Comparison of ENCODE assay signal across 18 cellular contexts in genomic region chr6:8953310-8953709, GRCh38.
"Had no signal": no experiment of that assay in that cellular context is flagged by ENCODE, and none has a peak within 500 bp of the region (broad histone marks: within the 10 kb centered on the region; RNA-seq: fewer than 3 reads in every experiment).

No MANE protein-coding gene starts in this region.

- H3K27ac Mint-ChIP-seq: naive thymus-derived CD4-positive, alpha-beta T cell; nephron progenitor cell; stimulated activated memory B cell treated with anti-CD40 and anti-IgM and Interleukin-4, amounts not matched to agents 10 μg/mL and 1 μg/mL and 100 μg/mL, for 72 hours; stimulated activated naive CD8-positive, alpha-beta T cell treated with anti-CD3 and anti-CD28 coated beads, Interleukin-15, Interleukin-2, amounts not matched to agents 100 ng/mL and 50 ng/mL, for 24 hours had no signal

- H3K27me3 Mint-ChIP-seq: stimulated activated memory B cell treated with anti-CD40 and anti-IgM and Interleukin-4, amounts not matched to agents 10 μg/mL and 1 μg/mL and 100 μg/mL, for 72 hours; stimulated activated naive CD8-positive, alpha-beta T cell treated with anti-CD3 and anti-CD28 coated beads, Interleukin-15, Interleukin-2, amounts not matched to agents 100 ng/mL and 50 ng/mL, for 24 hours had no signal

- DNase-seq: dermis blood vessel endothelial cell; esophagus squamous epithelium; foreskin fibroblast; glutamatergic neuron; left colon; naive thymus-derived CD4-positive, alpha-beta T cell; nephron progenitor cell; psoas muscle; retina; spleen; stimulated activated CD4-positive, alpha-beta T cell treated with anti-CD3 and anti-CD28 coated beads, Interleukin-15, amount 100 ng/mL, for 24 hours; stimulated activated CD4-positive, alpha-beta T cell treated with anti-CD3 and anti-CD28 coated beads, Interleukin-1b, Interleukin-23, amount 100 ng/mL, for 48 hours; stimulated activated CD4-positive, alpha-beta T cell treated with anti-CD3 and anti-CD28 coated beads, Interleukin-4, amount 100 ng/mL, for 24 hours; tibial artery; upper lobe of left lung; uterus had no signal

- H3K9me3 Mint-ChIP-seq: nephron progenitor cell; stimulated activated memory B cell treated with anti-CD40 and anti-IgM and Interleukin-4, amounts not matched to agents 10 μg/mL and 1 μg/mL and 100 μg/mL, for 72 hours; stimulated activated naive CD8-positive, alpha-beta T cell treated with anti-CD3 and anti-CD28 coated beads, Interleukin-15, Interleukin-2, amounts not matched to agents 100 ng/mL and 50 ng/mL, for 24 hours had no signal

- H3K4me3 Mint-ChIP-seq: naive thymus-derived CD4-positive, alpha-beta T cell; nephron progenitor cell; stimulated activated memory B cell treated with anti-CD40 and anti-IgM and Interleukin-4, amounts not matched to agents 10 μg/mL and 1 μg/mL and 100 μg/mL, for 72 hours; stimulated activated naive CD8-positive, alpha-beta T cell treated with anti-CD3 and anti-CD28 coated beads, Interleukin-15, Interleukin-2, amounts not matched to agents 100 ng/mL and 50 ng/mL, for 24 hours had no signal

- H3K36me3 Mint-ChIP-seq: naive thymus-derived CD4-positive, alpha-beta T cell; stimulated activated memory B cell treated with anti-CD40 and anti-IgM and Interleukin-4, amounts not matched to agents 10 μg/mL and 1 μg/mL and 100 μg/mL, for 72 hours had no signal

- H3K4me1 Mint-ChIP-seq: naive thymus-derived CD4-positive, alpha-beta T cell; stimulated activated memory B cell treated with anti-CD40 and anti-IgM and Interleukin-4, amounts not matched to agents 10 μg/mL and 1 μg/mL and 100 μg/mL, for 72 hours had no signal
